In genomic region chr22:50731811-50732624, GRCh38 we compare ENCODE assay signal across 8 cellular contexts. TPM values are rescaled to one million over a fixed set of nuclear protein-coding genes. Genes with fewer than 3 reads are reported as not detected.
DNase-seq lines count a peak whose midpoint lies in the region; ATAC-seq and TF ChIP-seq lines count a peak whose summit lies in the region.

No MANE protein-coding gene starts in this region.

- intact Hi-C loops in naive thymus-derived CD4-positive, alpha-beta T cell (cut with micrococcal nuclease) = loop anchor here in 1 of 2 donors (1.0 kb wide), 1 partner anchor 25 kb away; no protein-coding TSS in a partner anchor

- H3K36me3 ChIP-seq in endodermal cell (ENCODE audit: control insufficient read depth, insufficient read depth, low read length) = no peaks in the 10 kb centered on the region
- H3K36me3 ChIP-seq in naive thymus-derived CD4-positive, alpha-beta T cell (ENCODE audit: control insufficient read depth in 2 of 3, insufficient read depth in 3 of 3, low read length in 3 of 3) = no peaks in the 10 kb centered on the region

- DNase-seq in NCI-H345 treated with DMSO at 0.1 percent for 48 hours (lab: John Stamatoyannopoulos, UW; ENCODE audit: unreplicated experiment) (peak; percentile 12), endodermal cell (peak; percentile 70)
- DNase-seq in activated CD8-positive, alpha-beta T cell treated with anti-CD3 and anti-CD28 coated beads, Interleukin-2, amount 10 ng/mL, durations not matched to agents 7 days and 5 days = peak; percentile 56
- DNase-seq in naive thymus-derived CD4-positive, alpha-beta T cell = peak; percentile 33 to 71 (median 60)

- H3K9ac ChIP-seq in endodermal cell (ENCODE audit: extremely low read depth, low read length, poor library complexity, severe bottlenecking) = no peak overlapping the region

- CTCF ChIA-PET in activated CD8-positive, alpha-beta T cell treated with anti-CD3 and anti-CD28 coated beads, Interleukin-2, amount 10 ng/mL, durations not matched to agents 7 days and 5 days (lab: Charles Lee) = interaction anchor here (0.7 to 1.1 kb wide), 2 partner anchors 18 to 25 kb away, joined by 3 read pairs; no protein-coding TSS in a partner anchor
- CTCF ChIA-PET in naive thymus-derived CD4-positive, alpha-beta T cell (lab: Charles Lee) = interaction anchor here (1.8 kb wide), 1 partner anchor 25 kb away, joined by 8 read pairs; no protein-coding TSS in a partner anchor

- POLR2A ChIA-PET in activated CD8-positive, alpha-beta T cell treated with anti-CD3 and anti-CD28 coated beads, Interleukin-2, amount 10 ng/mL, durations not matched to agents 7 days and 5 days (lab: Charles Lee) = no interaction called here
- POLR2A ChIA-PET in naive thymus-derived CD4-positive, alpha-beta T cell (lab: Charles Lee) = interaction anchor here (1.0 to 1.1 kb wide), 2 partner anchors 25 to 26 kb away, joined by 3 to 4 read pairs; no protein-coding TSS in a partner anchor

- no peak overlapping the region for H3K4me3 ChIP-seq in endodermal cell (ENCODE audit: low read length)
- no peak overlapping the region for H3K4me3 ChIP-seq in naive thymus-derived CD4-positive, alpha-beta T cell (ENCODE audit: low read length)

- H3K9me3 Mint-ChIP-seq in activated CD8-positive, alpha-beta T cell treated with anti-CD3 and anti-CD28 coated beads, Interleukin-2, amount 10 ng/mL, durations not matched to agents 7 days and 5 days (ENCODE audit: insufficient read depth) = no peaks in the 10 kb centered on the region
- no peaks in the 10 kb centered on the region for H3K9me3 Mint-ChIP-seq in endodermal cell
- peaks cover 0 to 2% (median 0%) of the 10 kb centered on the region in 11 donors for H3K9me3 Mint-ChIP-seq in naive thymus-derived CD4-positive, alpha-beta T cell
- no peaks in the 10 kb centered on the region for H3K9me3 Mint-ChIP-seq in stimulated activated naive CD8-positive, alpha-beta T cell treated with anti-CD3 and anti-CD28 coated beads, Interleukin-15, Interleukin-2, amounts not matched to agents 100 ng/mL and 50 ng/mL, for 24 hours

- no peak overlapping the region for H3K27ac Mint-ChIP-seq in activated CD8-positive, alpha-beta T cell treated with anti-CD3 and anti-CD28 coated beads, Interleukin-2, amount 10 ng/mL, durations not matched to agents 7 days and 5 days
- no peak overlapping the region for H3K27ac Mint-ChIP-seq in endodermal cell
- peak overlapping the region in 2 of 9 donors; percentile 8 to 19 for H3K27ac Mint-ChIP-seq in naive thymus-derived CD4-positive, alpha-beta T cell
- H3K27ac Mint-ChIP-seq in stimulated activated naive CD8-positive, alpha-beta T cell treated with anti-CD3 and anti-CD28 coated beads, Interleukin-15, Interleukin-2, amounts not matched to agents 100 ng/mL and 50 ng/mL, for 24 hours = peak overlapping the region; percentile 57

- no peaks in the 10 kb centered on the region for H3K4me1 Mint-ChIP-seq in activated CD8-positive, alpha-beta T cell treated with anti-CD3 and anti-CD28 coated beads, Interleukin-2, amount 10 ng/mL, durations not matched to agents 7 days and 5 days (ENCODE audit: low read depth)
- peaks cover 1% of the 10 kb centered on the region for H3K4me1 Mint-ChIP-seq in endodermal cell
- peaks cover 0 to 9% (median 2%) of the 10 kb centered on the region in 7 donors for H3K4me1 Mint-ChIP-seq in naive thymus-derived CD4-positive, alpha-beta T cell
- H3K4me1 Mint-ChIP-seq in stimulated activated naive CD8-positive, alpha-beta T cell treated with anti-CD3 and anti-CD28 coated beads, Interleukin-15, Interleukin-2, amounts not matched to agents 100 ng/mL and 50 ng/mL, for 24 hours (ENCODE audit: low read depth) = no peaks in the 10 kb centered on the region

- ATAC-seq in activated CD8-positive, alpha-beta T cell treated with anti-CD3 and anti-CD28 coated beads, Interleukin-2, amount 10 ng/mL, durations not matched to agents 7 days and 5 days = peak; percentile 80
- ATAC-seq in naive thymus-derived CD4-positive, alpha-beta T cell = peak; percentile 92
- no peak for ATAC-seq in HG03457 (IDR thresholded peaks at IDR 0.05; ENCODE audit: unreplicated experiment)
- no peak for ATAC-seq in HG03378 (IDR thresholded peaks at IDR 0.05; ENCODE audit: unreplicated experiment)

- H3K27me3 ChIP-seq in endodermal cell (ENCODE audit: control insufficient read depth, insufficient read depth, low read length, poor library complexity, severe bottlenecking) = peaks cover 20% of the 10 kb centered on the region
- H3K27me3 ChIP-seq in naive thymus-derived CD4-positive, alpha-beta T cell (ENCODE audit: control insufficient read depth in 2 of 2, insufficient read depth in 2 of 2, low read length in 2 of 2) = no peaks in the 10 kb centered on the region

- H3K36me3 Mint-ChIP-seq in activated CD8-positive, alpha-beta T cell treated with anti-CD3 and anti-CD28 coated beads, Interleukin-2, amount 10 ng/mL, durations not matched to agents 7 days and 5 days (ENCODE audit: low read depth) = no peaks in the 10 kb centered on the region
- peaks cover 2% of the 10 kb centered on the region for H3K36me3 Mint-ChIP-seq in endodermal cell (ENCODE audit: low read depth)
- no peaks in the 10 kb centered on the region for H3K36me3 Mint-ChIP-seq in naive thymus-derived CD4-positive, alpha-beta T cell
- H3K36me3 Mint-ChIP-seq in stimulated activated naive CD8-positive, alpha-beta T cell treated with anti-CD3 and anti-CD28 coated beads, Interleukin-15, Interleukin-2, amounts not matched to agents 100 ng/mL and 50 ng/mL, for 24 hours (ENCODE audit: low read depth) = no peaks in the 10 kb centered on the region

- H3K4me3 Mint-ChIP-seq in activated CD8-positive, alpha-beta T cell treated with anti-CD3 and anti-CD28 coated beads, Interleukin-2, amount 10 ng/mL, durations not matched to agents 7 days and 5 days = no peak overlapping the region
- no peak overlapping the region for H3K4me3 Mint-ChIP-seq in endodermal cell
- H3K4me3 Mint-ChIP-seq in naive thymus-derived CD4-positive, alpha-beta T cell = no peak overlapping the region
- H3K4me3 Mint-ChIP-seq in stimulated activated naive CD8-positive, alpha-beta T cell treated with anti-CD3 and anti-CD28 coated beads, Interleukin-15, Interleukin-2, amounts not matched to agents 100 ng/mL and 50 ng/mL, for 24 hours = no peak overlapping the region

- H3K9me3 ChIP-seq in endodermal cell (ENCODE audit: control insufficient read depth, low read length) = no peaks in the 10 kb centered on the region
- H3K9me3 ChIP-seq in naive thymus-derived CD4-positive, alpha-beta T cell (ENCODE audit: control insufficient read depth in 2 of 3, low read length in 3 of 3) = no peaks in the 10 kb centered on the region

- peak; percentile 92 for TF ChIP-seq CTCF in GM12873 (IDR thresholded peaks at IDR 0.05; ENCODE audit: insufficient read depth, low read depth, low read length, missing control alignments)
- TF ChIP-seq CTCF in endodermal cell (conservative IDR thresholded peaks at IDR 0.05) = peak; percentile 88

- no peaks in the 10 kb centered on the region for H3K4me1 ChIP-seq in endodermal cell (ENCODE audit: control insufficient read depth, insufficient read depth, low read length)
- H3K4me1 ChIP-seq in naive thymus-derived CD4-positive, alpha-beta T cell (ENCODE audit: control insufficient read depth in 2 of 2, insufficient read depth in 2 of 2, low read length in 2 of 2) = no peaks in the 10 kb centered on the region

- H3K27ac ChIP-seq in endodermal cell (ENCODE audit: low read depth, low read length) = no peak overlapping the region
- no peak overlapping the region for H3K27ac ChIP-seq in naive thymus-derived CD4-positive, alpha-beta T cell (ENCODE audit: low read depth, low read length)

- WGBS in endodermal cell (ENCODE audit: insufficient coverage in 1 of 2, insufficient read length in 1 of 2), 2 experiments = 71 to 72% methylated on average over 25 to 32 of the region's 32 CpGs

- no peaks in the 10 kb centered on the region for H3K27me3 Mint-ChIP-seq in activated CD8-positive, alpha-beta T cell treated with anti-CD3 and anti-CD28 coated beads, Interleukin-2, amount 10 ng/mL, durations not matched to agents 7 days and 5 days (ENCODE audit: low read depth)
- H3K27me3 Mint-ChIP-seq in endodermal cell (ENCODE audit: insufficient read depth) = peaks cover 73% of the 10 kb centered on the region
- peaks cover 0 to 3% (median 0%) of the 10 kb centered on the region in 5 donors for H3K27me3 Mint-ChIP-seq in naive thymus-derived CD4-positive, alpha-beta T cell
- H3K27me3 Mint-ChIP-seq in stimulated activated naive CD8-positive, alpha-beta T cell treated with anti-CD3 and anti-CD28 coated beads, Interleukin-15, Interleukin-2, amounts not matched to agents 100 ng/mL and 50 ng/mL, for 24 hours = no peaks in the 10 kb centered on the region

RNA-seq across cellular contexts. Expression of gene ACR, which starts 6.0 kb away (rescaled TPM):
- total RNA-seq in activated CD8-positive, alpha-beta T cell treated with anti-CD3 and anti-CD28 coated beads, Interleukin-2, amount 10 ng/mL, durations not matched to agents 7 days and 5 days = not detected
- total RNA-seq in endodermal cell = under 1 TPM in 1 of 2 donors, not detected in 1; 0.18 TPM
- 0.71 TPM for polyA plus RNA-seq in endodermal cell (2013, experiment 1 of 2)
- not detected for polyA plus RNA-seq in endodermal cell (2013, experiment 2 of 2)
- not detected for total RNA-seq in naive thymus-derived CD4-positive, alpha-beta T cell
- polyA plus RNA-seq in naive thymus-derived CD4-positive, alpha-beta T cell = not detected

RNA-seq across cellular contexts. Expression of gene RABL2B, which starts 51.4 kb away (rescaled TPM):
- 10 to 100 TPM; 22.0 to 23.3 TPM for total RNA-seq in activated CD8-positive, alpha-beta T cell treated with anti-CD3 and anti-CD28 coated beads, Interleukin-2, amount 10 ng/mL, durations not matched to agents 7 days and 5 days
- 10 to 100 TPM; 35.4 to 35.5 TPM for total RNA-seq in endodermal cell
- polyA plus RNA-seq in endodermal cell (2013, experiment 1 of 2) = 35.2 TPM
- 31.8 TPM for polyA plus RNA-seq in endodermal cell (2013, experiment 2 of 2)
- total RNA-seq in naive thymus-derived CD4-positive, alpha-beta T cell = 10 to 100 TPM; 40.8 to 81.7 (median 51.1) TPM
- polyA plus RNA-seq in naive thymus-derived CD4-positive, alpha-beta T cell = 10 to 100 TPM; 24.3 to 32.1 TPM

RNA-seq across cellular contexts. Expression of gene SHANK3, which starts 59.4 kb away (rescaled TPM):
- total RNA-seq in activated CD8-positive, alpha-beta T cell treated with anti-CD3 and anti-CD28 coated beads, Interleukin-2, amount 10 ng/mL, durations not matched to agents 7 days and 5 days = under 1 TPM in 1 of 2 experiments, not detected in 1; 0.05 TPM
- 10 to 100 TPM in 1 of 2 donors, 1 to 10 TPM in 1; 9.4 to 11.1 TPM for total RNA-seq in endodermal cell
- 9.9 TPM for polyA plus RNA-seq in endodermal cell (2013, experiment 1 of 2)
- 9.9 TPM for polyA plus RNA-seq in endodermal cell (2013, experiment 2 of 2)
- total RNA-seq in naive thymus-derived CD4-positive, alpha-beta T cell = under 1 TPM in 3 of 5 experiments, not detected in 2; 0.07 to 0.73 (median 0.16) TPM
- not detected for polyA plus RNA-seq in naive thymus-derived CD4-positive, alpha-beta T cell

Comparison
In these comparisons a context has a peak if more than half of its experiments do, and no peak if none do; other contexts are left out.
1. DNase-seq: peak in every context shown above with its lines; median percentile 70 in endodermal cell; 60 in naive thymus-derived CD4-positive, alpha-beta T cell; 56 in activated CD8-positive, alpha-beta T cell treated with anti-CD3 and anti-CD28 coated beads, Interleukin-2, amount 10 ng/mL, durations not matched to agents 7 days and 5 days; 12 in NCI-H345 treated with DMSO at 0.1 percent for 48 hours.
2. ATAC-seq: peak in activated CD8-positive, alpha-beta T cell treated with anti-CD3 and anti-CD28 coated beads, Interleukin-2, amount 10 ng/mL, durations not matched to agents 7 days and 5 days (single experiment) and naive thymus-derived CD4-positive, alpha-beta T cell (single experiment); none in HG03457 (single experiment) and HG03378 (single experiment).
3. RNA of gene SHANK3, which starts 59.4 kb away (total RNA-seq): 9.4 to 11.1 TPM in endodermal cell; 0.07 to 0.73 TPM in naive thymus-derived CD4-positive, alpha-beta T cell and 0.05 TPM in activated CD8-positive, alpha-beta T cell treated with anti-CD3 and anti-CD28 coated beads, Interleukin-2, amount 10 ng/mL, durations not matched to agents 7 days and 5 days; every median in the first group is over 4 times any median in the second.